12 cellular contexts compared by ENCODE assay signal in genomic region chr5:140017397-140018095, GRCh38.
"Had no signal": no experiment of that assay in that cellular context is flagged by ENCODE, and none has a peak within 500 bp of the region (broad histone marks: within the 10 kb centered on the region; RNA-seq: fewer than 3 reads in every experiment).

No MANE protein-coding gene starts in this region.

- ATAC-seq: foreskin keratinocyte; naive thymus-derived CD4-positive, alpha-beta T cell had no signal

- H3K27me3 ChIP-seq: colonic mucosa had no signal

- H3K4me3 ChIP-seq: colonic mucosa, smooth muscle cell, thyroid gland had no signal

- H3K27ac ChIP-seq: colonic mucosa, foreskin keratinocyte, thyroid gland had no signal

- H3K36me3 ChIP-seq: colonic mucosa, thyroid gland had no signal

- DNase-seq: colonic mucosa; effector CD4-positive, alpha-beta T cell; endodermal cell; erythroblast; foreskin keratinocyte; islet precursor cell; naive thymus-derived CD4-positive, alpha-beta T cell; nephron progenitor cell; stimulated activated CD4-positive, alpha-beta T cell treated with anti-CD3 and anti-CD28 coated beads, Interleukin-2, amount 100 ng/mL, for 48 hours; stimulated activated naive CD4-positive, alpha-beta T cell treated with Interleukin-2 at 50 U/mL for 16 hours; thyroid gland had no signal

- H3K4me1 ChIP-seq: colonic mucosa, foreskin keratinocyte had no signal

- H3K9me3 ChIP-seq: colonic mucosa, thyroid gland had no signal

- H3K4me2 ChIP-seq: smooth muscle cell had no signal
